Comparison of ENCODE assay signal across 14 cellular contexts in the genomic region with DNA sequence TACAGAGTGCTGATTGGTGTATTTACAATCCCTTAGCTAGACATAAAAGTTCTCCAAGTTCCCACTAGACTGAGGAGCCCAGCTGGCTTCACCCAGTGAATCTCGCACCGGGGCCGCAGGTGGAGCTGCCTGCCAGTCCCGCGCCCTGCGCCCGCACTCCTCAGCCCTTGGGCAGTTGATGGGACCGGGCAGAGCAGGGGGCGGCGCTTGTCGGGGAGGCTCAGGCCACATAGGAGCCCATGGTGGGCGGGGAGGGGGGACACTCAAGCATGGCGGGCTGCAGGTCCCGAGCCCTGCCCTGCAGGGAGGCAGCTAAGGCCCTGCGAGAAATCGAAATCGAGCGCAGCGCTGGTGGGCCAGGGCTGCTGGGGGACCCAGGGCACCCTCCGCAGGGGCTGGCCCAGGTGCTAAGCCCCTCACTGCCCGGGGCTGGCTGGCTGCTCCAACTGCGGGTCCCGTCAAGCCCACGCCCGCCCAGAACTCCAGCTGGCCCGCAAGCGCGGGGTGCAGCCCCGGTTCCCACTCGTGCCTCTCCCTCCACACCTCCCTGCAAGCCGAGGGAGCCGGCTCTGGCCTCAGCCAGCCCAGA. TPM values are rescaled to one million over a fixed set of nuclear protein-coding genes. Genes with fewer than 3 reads are reported as not detected.
"Had no signal": no experiment of that assay in that cellular context is flagged by ENCODE, and none has a peak within 500 bp of the region (broad histone marks: within the 10 kb centered on the region; RNA-seq: fewer than 3 reads in every experiment).

No MANE protein-coding gene starts in this region.

RNA-seq across cellular contexts. Expression of gene CHRNA1, which starts 54.8 kb away (rescaled TPM):
- total RNA-seq: activated naive CD4-positive, alpha-beta T cell treated with anti-CD3 and anti-CD28 coated beads for 36 hours; activated naive CD4-positive, alpha-beta T cell treated with anti-CD3 and anti-CD28 coated beads, Interleukin-2, amount 50 U/mL, for 72 hours; activated naive CD8-positive, alpha-beta T cell treated with anti-CD3 and anti-CD28 coated beads for 36 hours; activated naive CD8-positive, alpha-beta T cell treated with anti-CD3 and anti-CD28 coated beads, Interleukin-2, amount 10 ng/mL, durations not matched to agents 7 days and 5 days; activated T-cell treated with anti-CD3 and anti-CD28 coated beads, Interleukin-2, amount 50 U/mL, for 4 hours; activated T-cell treated with anti-CD3 and anti-CD28 coated beads, Interleukin-2, amount 50 U/mL, for 72 hours; activated T-helper 1 cell treated with anti-CD3 and anti-CD28 coated beads, Interleukin-12 subunit alpha, Interleukin-12 subunit beta, Interleukin-2, Interleukin-4 antibody, amounts not matched to agents 30 ng/mL and 10 ng/mL and 1 ng/mL, durations not matched to agents 14 hours and 24 hours and 36 hours; activated T-helper 2 cell treated with anti-CD3 and anti-CD28 coated beads, Interferon-gamma antibody, Interleukin-2, Interleukin-4, amounts not matched to agents 10 μg/mL and 5 μg/mL and 100 μg/mL, durations not matched to agents 14 hours and 24 hours and 36 hours; ascending aorta; body of pancreas; bronchial epithelial cell; cerebellum had no signal
- polyA plus RNA-seq: adrenal gland, cardiac muscle cell had no signal
